ENCODE assay signal across 8 cellular contexts in the genomic region with DNA sequence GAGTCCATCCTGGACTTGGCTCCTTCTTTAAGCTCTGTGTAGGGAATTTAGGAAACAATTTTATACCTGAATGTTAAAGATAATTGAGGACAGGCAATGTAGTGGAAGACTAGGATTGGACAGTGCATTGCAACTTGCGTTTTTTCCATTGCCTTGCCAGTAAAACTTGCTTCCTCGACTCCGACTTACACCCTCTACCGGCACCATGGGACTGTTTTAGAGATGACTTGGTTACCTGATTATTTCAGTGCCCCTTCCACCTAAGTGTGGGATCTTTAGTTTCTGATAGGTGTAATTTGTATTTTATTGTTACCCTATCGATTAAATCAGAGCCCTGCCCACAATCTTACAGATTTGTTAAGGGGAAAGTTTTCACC. TPM values are rescaled to one million over a fixed set of nuclear protein-coding genes. Genes with fewer than 3 reads are reported as not detected.
A peak's percentile ranks its signal among the peaks of the same experiment; 100 is the strongest.
DNase-seq lines count a peak whose midpoint lies in the region; FAIRE-seq and TF ChIP-seq lines count a peak whose summit lies in the region.

No MANE protein-coding gene starts in this region.

- no peaks in the 10 kb centered on the region for H3K79me1 ChIP-seq in neuronal stem cell (ENCODE audit: low read depth, low read length)

- H3K27ac ChIP-seq in endothelial cell of umbilical vein (ENCODE audit: insufficient read depth, low read depth, low read length) (no peak overlapping the region), neuronal stem cell (replicated peaks; ENCODE audit: low read length) (no peak overlapping the region)

- no peak overlapping the region for H3K4ac ChIP-seq in neuronal stem cell (ENCODE audit: low read length)

- no peak overlapping the region for H2AK5ac ChIP-seq in neuronal stem cell (ENCODE audit: low read depth, low read length)

- no peak overlapping the region for H3K14ac ChIP-seq in neuronal stem cell (ENCODE audit: low read length)

- H3K4me2 ChIP-seq in endothelial cell of umbilical vein (ENCODE audit: insufficient read depth, low read length): peak overlapping the region; percentile 60
- peak overlapping the region; percentile 50 for H3K4me2 ChIP-seq in neuronal stem cell (ENCODE audit: insufficient read depth, low read length, poor library complexity, severe bottlenecking)

- FAIRE-seq in endothelial cell of umbilical vein (lab: Jason Lieb, UNC): peak; percentile 78

- no peak overlapping the region for H3K18ac ChIP-seq in neuronal stem cell (ENCODE audit: low read length)

- H3K9me3 ChIP-seq in endothelial cell of umbilical vein (replicated peaks; ENCODE audit: control insufficient read depth, insufficient read depth, low read length): no peaks in the 10 kb centered on the region
- no peaks in the 10 kb centered on the region for H3K9me3 ChIP-seq in neuronal stem cell (replicated peaks in 1 of 2; ENCODE audit: control insufficient read depth in 2 of 2, insufficient read depth in 1 of 2, low read depth in 1 of 2, low read length in 2 of 2)

- peak overlapping the region; percentile 19 for H3K9ac ChIP-seq in endothelial cell of umbilical vein (replicated peaks; ENCODE audit: extremely low read depth, insufficient read depth, low read length)
- no peak overlapping the region for H3K9ac ChIP-seq in neuronal stem cell (ENCODE audit: low read depth, low read length, poor library complexity)

- H3K27me3 ChIP-seq in BJ (ENCODE audit: control insufficient read depth, insufficient read depth, low read length) (no peaks in the 10 kb centered on the region), endothelial cell of umbilical vein (ENCODE audit: control insufficient read depth in 2 of 2, insufficient read depth in 2 of 2, low read length in 2 of 2) (no peaks in the 10 kb centered on the region), neuronal stem cell (ENCODE audit: control insufficient read depth in 3 of 3, insufficient read depth in 3 of 3, low read depth in 1 of 3, low read length in 3 of 3) (no peaks in the 10 kb centered on the region)

- no peak overlapping the region for H2BK12ac ChIP-seq in neuronal stem cell (ENCODE audit: low read length)

- H3K79me2 ChIP-seq in endothelial cell of umbilical vein (ENCODE audit: control insufficient read depth, insufficient read depth, low read length): peaks cover 36% of the 10 kb centered on the region

- no peak overlapping the region for H2BK5ac ChIP-seq in neuronal stem cell (ENCODE audit: low read length)

- no peaks in the 10 kb centered on the region for H3K9me1 ChIP-seq in endothelial cell of umbilical vein (replicated peaks; ENCODE audit: control insufficient read depth, extremely low read depth, insufficient read depth, low read length)

- TF ChIP-seq CTCF in BJ (IDR thresholded peaks at IDR 0.05; ENCODE audit: insufficient read depth, low read depth, low read length): peak; percentile 39
- TF ChIP-seq CTCF in GM12873 (IDR thresholded peaks at IDR 0.05; ENCODE audit: insufficient read depth, low read depth, low read length, missing control alignments): peak; percentile 14
- no peak for TF ChIP-seq CTCF in endothelial cell of umbilical vein (IDR thresholded peaks at IDR 0.05; ENCODE audit: extremely low read depth in 1 of 2, insufficient read depth in 1 of 2, low read depth in 1 of 2, low read length in 2 of 2)

- dilution Hi-C loops in endothelial cell of umbilical vein (cut with MboI; ENCODE audit: extremely low pct_ligation_motif_present, low sequenced_read_pairs): no loop called here

- no peak overlapping the region for H2BK15ac ChIP-seq in neuronal stem cell (ENCODE audit: low read length)

- peaks cover 7% of the 10 kb centered on the region for H3K4me1 ChIP-seq in endothelial cell of umbilical vein (ENCODE audit: control insufficient read depth, extremely low read depth, insufficient read depth, low read length)
- no peaks in the 10 kb centered on the region for H3K4me1 ChIP-seq in neuronal stem cell (ENCODE audit: control insufficient read depth in 2 of 2, insufficient read depth in 1 of 2, low read depth in 1 of 2, low read length in 2 of 2)

- POLR2A ChIA-PET in BJ (lab: Charles Lee) (no interaction called here), endothelial cell of umbilical vein (lab: Charles Lee) (no interaction called here)

- no CpG with 5 or more reads among the region's 5 CpGs for WGBS in neuronal stem cell (ENCODE audit: extremely low coverage in 2 of 2, insufficient read length in 2 of 2, insufficient replicate concordance in 1 of 2), 2 donors

- no peak for TF ChIP-seq POLR2A in endothelial cell of umbilical vein (IDR thresholded peaks at IDR 0.05; ENCODE audit: low read depth, low read length)

- H3K4me3 ChIP-seq in BJ (ENCODE audit: low read depth, low read length) (peak overlapping the region; percentile 56), endothelial cell of umbilical vein (replicated peaks in 1 of 3; ENCODE audit: insufficient read depth in 1 of 3, low read depth in 1 of 3, low read length in 3 of 3) (peak overlapping the region in 2 of 3 experiments; percentile 65 to 75), neuronal stem cell (ENCODE audit: low read length in 2 of 2) (peak overlapping the region; percentile 64 to 97)

- BruUV-seq in endothelial cell of umbilical vein (replicated peaks; lab: Mats Ljungman, UMichigan): no TSS peak

- no peak overlapping the region for H4K91ac ChIP-seq in neuronal stem cell (ENCODE audit: low read depth, low read length, poor library complexity)

- no peak for DNase-seq in BJ (ENCODE audit: low read depth)
- peak; percentile 52 for DNase-seq in RPMI8226
- DNase-seq in endothelial cell of umbilical vein (ENCODE audit: low read depth, low spot score): peak; percentile 5
- DNase-seq in neuronal stem cell (ENCODE audit: low spot score): no peak
- no peak for DNase-seq in NCI-H446 treated with DMSO at 0.1 percent for 48 hours (lab: John Stamatoyannopoulos, UW)
- DNase-seq in NCI-H2196 treated with DMSO at 0.1 percent for 48 hours (lab: John Stamatoyannopoulos, UW; ENCODE audit: unreplicated experiment): no peak
- DNase-seq in COR-L47 (lab: John Stamatoyannopoulos, UW): no peak

- no peak overlapping the region for H2BK120ac ChIP-seq in neuronal stem cell (ENCODE audit: low read depth, low read length)

- H4K20me1 ChIP-seq in endothelial cell of umbilical vein (replicated peaks; ENCODE audit: control insufficient read depth, extremely low read depth, insufficient read depth, low read length): no peaks in the 10 kb centered on the region

- H3K36me3 ChIP-seq in BJ (ENCODE audit: control insufficient read depth, insufficient read depth, low read length) (no peaks in the 10 kb centered on the region), endothelial cell of umbilical vein (ENCODE audit: control insufficient read depth in 2 of 2, extremely low read depth in 1 of 2, insufficient read depth in 2 of 2, low read length in 2 of 2) (no peaks in the 10 kb centered on the region), neuronal stem cell (replicated peaks in 1 of 2; ENCODE audit: control insufficient read depth in 2 of 2, insufficient read depth in 2 of 2, low read length in 2 of 2) (no peaks in the 10 kb centered on the region)

- H2AFZ ChIP-seq in endothelial cell of umbilical vein (ENCODE audit: low read depth, low read length): no peak overlapping the region
- H2AFZ ChIP-seq in neuronal stem cell (ENCODE audit: low read length): no peak overlapping the region

- no peak overlapping the region for H3K23ac ChIP-seq in neuronal stem cell (ENCODE audit: low read depth, low read length, poor library complexity)

- intact Hi-C loops in endothelial cell of umbilical vein (cut with micrococcal nuclease): loop anchor here (1.0 kb wide), 1 partner anchor 92 kb away; no protein-coding TSS in a partner anchor

- CTCF ChIA-PET in BJ (lab: Yijun Ruan, JAX): interaction anchor here (0.6 to 1.7 kb wide), 4 partner anchors 19 to 147 kb away, joined by 3 to 4 read pairs (median 4); partner anchors contain the start of gene TSC22D3
- CTCF ChIA-PET in endothelial cell of umbilical vein (lab: Charles Lee): interaction anchor here (1.4 to 3.3 kb wide), 3 partner anchors 12 to 89 kb away, joined by 3 to 18 read pairs (median 3); no protein-coding TSS in a partner anchor

- no peak overlapping the region for H4K8ac ChIP-seq in neuronal stem cell (ENCODE audit: low read depth, low read length)

TF ChIP-seq in endothelial cell of umbilical vein, 7 proteins besides CTCF, POLR2A, EP300 and RAD21:
- TF ChIP-seq, protein P1, sequence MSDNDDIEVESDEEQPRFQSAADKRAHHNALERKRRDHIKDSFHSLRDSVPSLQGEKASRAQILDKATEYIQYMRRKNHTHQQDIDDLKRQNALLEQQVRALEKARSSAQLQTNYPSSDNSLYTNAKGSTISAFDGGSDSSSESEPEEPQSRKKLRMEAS (IDR thresholded peaks at IDR 0.05; ENCODE audit: insufficient read depth, insufficient read length): no peak
- no peak for TF ChIP-seq EZH2 (IDR thresholded peaks at IDR 0.05; ENCODE audit: borderline replicate concordance, low read depth, low read length, severe bottlenecking)
- no peak for TF ChIP-seq JUN (IDR thresholded peaks at IDR 0.05; ENCODE audit: borderline replicate concordance, insufficient read depth, insufficient read length, low read depth)

RNA-seq across cellular contexts. Expression of gene PRPS1, which starts 1.2 kb away (rescaled TPM):
- polyA plus RNA-seq in BJ (2011; rRNA removed) (50.1 and 64.9 TPM in 2 replicates), endothelial cell of umbilical vein (23.8 and 30.9 TPM in 2 replicates)
- 22.1 and 32.3 TPM in 2 replicates for polyA minus RNA-seq in BJ (2011; rRNA and poly(A)+ RNA removed)
- total RNA-seq in endothelial cell of umbilical vein: 36.8 and 38.7 TPM in 2 replicates
- polyA plus RNA-seq in endothelial cell of umbilical vein (2011; cell fraction: cytosol; rRNA removed): 31.9 and 38.3 TPM in 2 replicates
- polyA plus RNA-seq in endothelial cell of umbilical vein (2011; cell fraction: nucleus; rRNA removed): 18.5 and 19.8 TPM in 2 replicates
- polyA plus RNA-seq in endothelial cell of umbilical vein (2012): 37.5 and 46.7 TPM in 2 replicates
- polyA minus RNA-seq in endothelial cell of umbilical vein: 31.2 and 42.5 TPM in 2 replicates
- polyA minus RNA-seq in endothelial cell of umbilical vein (2011; cell fraction: cytosol; rRNA and poly(A)+ RNA removed): 59.0 TPM
- 13.0 and 14.1 TPM in 2 replicates for polyA minus RNA-seq in endothelial cell of umbilical vein (2011; cell fraction: nucleus; rRNA and poly(A)+ RNA removed)
- 67.0 TPM for polyA plus RNA-seq in neuronal stem cell (2013, experiment 1 of 2)
- polyA plus RNA-seq in neuronal stem cell (2013, experiment 2 of 2): 67.3 TPM

Comparison
In these comparisons a context has a peak if more than half of its experiments do, and no peak if none do; other contexts are left out.
1. DNase-seq: peak in RPMI8226 (single experiment) and endothelial cell of umbilical vein (single experiment); none in BJ (single experiment), neuronal stem cell (single experiment), NCI-H446 treated with DMSO at 0.1 percent for 48 hours (single experiment), NCI-H2196 treated with DMSO at 0.1 percent for 48 hours (single experiment) and COR-L47 (single experiment).
2. CTCF ChIP-seq: peak in BJ (single experiment) and GM12873 (single experiment); none in endothelial cell of umbilical vein (0 of 2).
3. Peak in every context shown above with its lines, with median percentiles within 50 percentile points of each other: H3K4me3 ChIP-seq.